Comparison of ENCODE assay signal across 30 cellular contexts in the genomic region with DNA sequence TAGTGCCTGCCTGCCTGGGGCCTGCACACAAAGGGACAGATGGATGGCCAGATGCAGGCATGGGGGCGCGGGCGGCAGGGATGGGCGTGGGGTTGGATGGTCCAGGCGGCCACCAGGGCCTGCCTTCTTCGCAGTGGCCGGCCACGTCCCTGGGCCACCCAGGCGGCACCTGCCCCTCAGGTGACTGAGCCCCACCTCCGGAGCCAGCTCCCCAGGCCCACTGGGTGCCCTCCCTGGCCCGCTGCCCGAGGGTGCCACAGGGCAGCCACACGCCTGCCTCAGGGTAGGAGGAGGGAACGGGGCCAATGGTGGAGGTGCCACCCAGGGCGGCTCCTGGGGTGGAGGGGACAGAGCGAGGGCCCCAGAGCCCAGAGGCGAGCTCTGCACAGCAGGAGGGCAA. TPM values are rescaled to one million over a fixed set of nuclear protein-coding genes. Genes with fewer than 3 reads are reported as not detected.
"Had no signal": no experiment of that assay in that cellular context is flagged by ENCODE, and none has a peak within 500 bp of the region (broad histone marks: within the 10 kb centered on the region; RNA-seq: fewer than 3 reads in every experiment).

No MANE protein-coding gene starts in this region.

- H3K27ac Mint-ChIP-seq: activated B cell treated with CpG ODN at 0.5 μM for 24 hours; activated naive CD4-positive, alpha-beta T cell treated with anti-CD3 and anti-CD28 coated beads for 36 hours; activated naive CD4-positive, alpha-beta T cell treated with anti-CD3 and anti-CD28 coated beads, Interleukin-2, amount 50 U/mL, for 72 hours; activated T-helper 1 cell treated with anti-CD3 and anti-CD28 coated beads, Interleukin-12 subunit alpha, Interleukin-12 subunit beta, Interleukin-2, Interleukin-4 antibody, amounts not matched to agents 30 ng/mL and 10 ng/mL and 1 ng/mL, durations not matched to agents 14 hours and 24 hours and 36 hours; T-helper 1 cell treated with Interleukin-12 subunit alpha and Interleukin-12 subunit beta and Interleukin-4 antibody, amounts not matched to agents 30 μg/mL and 1 μg/mL, for 36 hours; T-helper 2 cell treated with Interferon-gamma antibody and Interleukin-4, amounts not matched to agents 5 μg/mL and 100 μg/mL, for 36 hours had no signal

- H3K9me3 Mint-ChIP-seq: activated B cell treated with CpG ODN at 0.5 μM for 24 hours; activated CD4-positive, alpha-beta memory T cell treated with anti-CD3 and anti-CD28 coated beads for 36 hours; activated naive CD4-positive, alpha-beta T cell treated with anti-CD3 and anti-CD28 coated beads for 36 hours; activated naive CD4-positive, alpha-beta T cell treated with anti-CD3 and anti-CD28 coated beads, Interleukin-2, amount 50 U/mL, for 72 hours; activated T-cell treated with anti-CD3 and anti-CD28 coated beads, Interleukin-2, amount 50 U/mL, for 4 hours; activated T-helper 1 cell treated with anti-CD3 and anti-CD28 coated beads, Interleukin-12 subunit alpha, Interleukin-12 subunit beta, Interleukin-2, Interleukin-4 antibody, amounts not matched to agents 30 ng/mL and 10 ng/mL and 1 ng/mL, durations not matched to agents 14 hours and 24 hours and 36 hours; brain; T-helper 1 cell treated with Interleukin-12 subunit alpha and Interleukin-12 subunit beta and Interleukin-4 antibody, amounts not matched to agents 30 μg/mL and 1 μg/mL, for 36 hours; T-helper 2 cell treated with Interferon-gamma antibody and Interleukin-4, amounts not matched to agents 5 μg/mL and 100 μg/mL, for 36 hours had no signal

- H3K36me3 Mint-ChIP-seq: activated CD4-positive, alpha-beta memory T cell treated with anti-CD3 and anti-CD28 coated beads for 36 hours; activated naive CD4-positive, alpha-beta T cell treated with anti-CD3 and anti-CD28 coated beads, Interleukin-2, amount 50 U/mL, for 72 hours; brain had no signal

- DNase-seq: activated B cell treated with CpG ODN at 0.5 μM for 24 hours; activated CD4-positive, alpha-beta memory T cell treated with anti-CD3 and anti-CD28 coated beads for 36 hours; activated CD4-positive, alpha-beta T cell treated with anti-CD3 and anti-CD28 coated beads for 4 hours; activated CD4-positive, alpha-beta T cell treated with anti-CD3 and anti-CD28 coated beads, Interleukin-2, amount 50 U/mL, for 1 hour; activated CD4-positive, CD25-positive, alpha-beta regulatory T cell treated with anti-CD3 and anti-CD28 coated beads, Interleukin-2, amount 50 U/mL, for 72 hours; activated CD8-positive, alpha-beta memory T cell treated with anti-CD3 and anti-CD28 coated beads, Interleukin-2, amount 50 U/mL, for 4 hours; activated gamma-delta T cell treated with Interleukin-2 at 50 U/mL for 16 hours; activated naive CD4-positive, alpha-beta T cell treated with anti-CD3 and anti-CD28 coated beads for 36 hours; activated T-cell treated with anti-CD3 and anti-CD28 coated beads for 4 hours; activated T-cell treated with anti-CD3 and anti-CD28 coated beads, Interleukin-2, amount 50 U/mL, for 4 hours; adrenal gland; cerebellar nuclear complex; NCI-H1105 treated with DMSO at 0.1 percent for 48 hours; NCI-H1436; NCI-H1694; NCI-H1930; NCI-H2081 treated with DMSO at 0.1 percent for 48 hours; NCI-H226; NCI-H446 treated with DMSO at 0.1 percent for 48 hours; RPMI8226 had no signal

- H3K4me1 ChIP-seq: adrenal gland had no signal

- FAIRE-seq: bronchial epithelial cell, TTC549 had no signal

- H3K27ac ChIP-seq: adrenal gland, SJCRH30 had no signal

- H3K4me3 ChIP-seq: adrenal gland, SJCRH30, SK-N-MC had no signal

- H3K36me3 ChIP-seq: adrenal gland, SJCRH30 had no signal

- H3K4me1 Mint-ChIP-seq: activated B cell treated with CpG ODN at 0.5 μM for 24 hours had no signal

- H3K4me3 Mint-ChIP-seq: activated B cell treated with CpG ODN at 0.5 μM for 24 hours; activated CD4-positive, alpha-beta memory T cell treated with anti-CD3 and anti-CD28 coated beads for 36 hours; activated naive CD4-positive, alpha-beta T cell treated with anti-CD3 and anti-CD28 coated beads for 36 hours; activated T-cell treated with anti-CD3 and anti-CD28 coated beads, Interleukin-2, amount 50 U/mL, for 4 hours; activated T-helper 1 cell treated with anti-CD3 and anti-CD28 coated beads, Interleukin-12 subunit alpha, Interleukin-12 subunit beta, Interleukin-2, Interleukin-4 antibody, amounts not matched to agents 30 ng/mL and 10 ng/mL and 1 ng/mL, durations not matched to agents 14 hours and 24 hours and 36 hours; T-helper 1 cell treated with Interleukin-12 subunit alpha and Interleukin-12 subunit beta and Interleukin-4 antibody, amounts not matched to agents 30 μg/mL and 1 μg/mL, for 36 hours; T-helper 2 cell treated with Interferon-gamma antibody and Interleukin-4, amounts not matched to agents 5 μg/mL and 100 μg/mL, for 36 hours had no signal

- ATAC-seq: activated naive CD4-positive, alpha-beta T cell treated with anti-CD3 and anti-CD28 coated beads, Interleukin-2, amount 50 U/mL, for 72 hours; activated T-cell treated with anti-CD3 and anti-CD28 coated beads, Interleukin-2, amount 50 U/mL, for 4 hours had no signal

- H3K9me3 ChIP-seq: adrenal gland, SJCRH30 had no signal

RNA-seq across cellular contexts. Expression of a gene that starts 19.3 kb away (rescaled TPM):
- total RNA-seq: activated B cell treated with CpG ODN at 0.5 μM for 24 hours; activated CD4-positive, alpha-beta memory T cell treated with anti-CD3 and anti-CD28 coated beads for 36 hours; activated naive CD4-positive, alpha-beta T cell treated with anti-CD3 and anti-CD28 coated beads for 36 hours; activated T-helper 1 cell treated with anti-CD3 and anti-CD28 coated beads, Interleukin-12 subunit alpha, Interleukin-12 subunit beta, Interleukin-2, Interleukin-4 antibody, amounts not matched to agents 30 ng/mL and 10 ng/mL and 1 ng/mL, durations not matched to agents 14 hours and 24 hours and 36 hours; adrenal gland; bronchial epithelial cell; M059J; SJCRH30 had no signal
- polyA plus RNA-seq: adrenal gland had no signal
